Comparison of ENCODE assay signal across 28 cellular contexts in the genomic region with DNA sequence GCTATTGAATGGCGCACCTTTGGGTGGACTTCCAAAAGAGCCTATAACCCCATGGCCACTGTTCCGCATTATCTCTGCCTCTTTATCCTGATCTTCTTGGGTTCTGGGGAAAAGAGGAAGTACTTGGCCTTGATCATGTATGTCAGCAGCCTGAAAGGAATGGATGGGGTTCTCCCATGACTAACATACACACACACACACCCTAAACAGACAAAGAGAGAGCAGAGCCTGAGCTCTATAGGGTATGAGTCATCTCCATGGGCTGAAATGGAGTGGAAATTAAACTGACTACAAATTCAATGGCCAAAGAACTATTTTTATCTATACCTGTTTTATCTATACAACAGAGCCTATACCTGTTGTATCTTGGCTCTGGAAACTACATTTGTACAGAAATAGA.
"Had no signal": no experiment of that assay in that cellular context is flagged by ENCODE, and none has a peak within 500 bp of the region (broad histone marks: within the 10 kb centered on the region; RNA-seq: fewer than 3 reads in every experiment).

No MANE protein-coding gene starts in this region.

- H3K36me3 Mint-ChIP-seq: activated CD8-positive, alpha-beta memory T cell treated with anti-CD3 and anti-CD28 coated beads, Interleukin-2, amount 10 ng/mL, durations not matched to agents 7 days and 5 days; activated naive CD8-positive, alpha-beta T cell treated with anti-CD3 and anti-CD28 coated beads for 36 hours; WTC11 had no signal

- H3K27ac Mint-ChIP-seq: activated CD4-positive, alpha-beta memory T cell treated with anti-CD3 and anti-CD28 coated beads, Interleukin-2, amount 10 ng/mL, durations not matched to agents 7 days and 5 days; activated CD8-positive, alpha-beta memory T cell treated with anti-CD3 and anti-CD28 coated beads, Interleukin-2, amount 10 ng/mL, durations not matched to agents 7 days and 5 days; activated naive CD8-positive, alpha-beta T cell treated with anti-CD3 and anti-CD28 coated beads for 36 hours; T-helper 1 cell treated with Interleukin-12 subunit alpha and Interleukin-12 subunit beta and Interleukin-4 antibody, amounts not matched to agents 30 μg/mL and 1 μg/mL, for 36 hours; T-helper 2 cell treated with Interferon-gamma antibody and Interleukin-4, amounts not matched to agents 5 μg/mL and 100 μg/mL, for 36 hours; WTC11 had no signal

- DNase-seq: activated CD4-positive, alpha-beta memory T cell treated with anti-CD3 and anti-CD28 coated beads, Interleukin-2, amount 10 ng/mL, durations not matched to agents 7 days and 5 days; activated CD4-positive, alpha-beta T cell treated with anti-CD3 and anti-CD28 coated beads for 48 hours; activated CD4-positive, CD25-positive, alpha-beta regulatory T cell treated with anti-CD3 and anti-CD28 coated beads, Interleukin-2, amount 50 U/mL, for 72 hours; activated CD8-positive, alpha-beta memory T cell treated with anti-CD3 and anti-CD28 coated beads for 24 hours; activated CD8-positive, alpha-beta memory T cell treated with anti-CD3 and anti-CD28 coated beads, Interleukin-2, amount 10 ng/mL, durations not matched to agents 7 days and 5 days; activated CD8-positive, alpha-beta memory T cell treated with anti-CD3 and anti-CD28 coated beads, Interleukin-2, amount 50 U/mL, for 48 hours; activated effector memory CD4-positive, alpha-beta T cell treated with anti-CD3 and anti-CD28 coated beads, Interleukin-2, amount 50 U/mL, for 16 hours; activated naive CD4-positive, alpha-beta T cell; activated naive CD4-positive, alpha-beta T cell treated with anti-CD3 and anti-CD28 coated beads, Interleukin-2, amount 50 U/mL, for 16 hours; activated naive CD8-positive, alpha-beta T cell treated with anti-CD3 and anti-CD28 coated beads for 36 hours; activated T-cell treated with anti-CD3 and anti-CD28 coated beads, Interleukin-2, amount 50 U/mL, for 48 hours; amniotic stem cell; aorta; brain microvascular endothelial cell; NCI-H1048; NCI-H1436 treated with DMSO at 0.1 percent for 48 hours; NCI-H1694 treated with DMSO at 0.1 percent for 48 hours; NCI-H2029; NCI-H345; NCI-H524 treated with DMSO at 0.1 percent for 48 hours; PC-3; Peyer's patch; RPMI8226; SHP77 treated with DMSO at 0.1 percent for 48 hours; SK-N-SH had no signal

- ATAC-seq: activated CD8-positive, alpha-beta memory T cell treated with anti-CD3 and anti-CD28 coated beads, Interleukin-2, amount 10 ng/mL, durations not matched to agents 7 days and 5 days; PC-3; WTC11 had no signal

- H3K9me3 Mint-ChIP-seq: activated CD4-positive, alpha-beta memory T cell treated with anti-CD3 and anti-CD28 coated beads, Interleukin-2, amount 10 ng/mL, durations not matched to agents 7 days and 5 days; activated naive CD8-positive, alpha-beta T cell treated with anti-CD3 and anti-CD28 coated beads for 36 hours; T-helper 1 cell treated with Interleukin-12 subunit alpha and Interleukin-12 subunit beta and Interleukin-4 antibody, amounts not matched to agents 30 μg/mL and 1 μg/mL, for 36 hours; T-helper 2 cell treated with Interferon-gamma antibody and Interleukin-4, amounts not matched to agents 5 μg/mL and 100 μg/mL, for 36 hours; WTC11 had no signal

- H3K4me1 Mint-ChIP-seq: activated CD4-positive, alpha-beta memory T cell treated with anti-CD3 and anti-CD28 coated beads, Interleukin-2, amount 10 ng/mL, durations not matched to agents 7 days and 5 days; activated CD8-positive, alpha-beta memory T cell treated with anti-CD3 and anti-CD28 coated beads, Interleukin-2, amount 10 ng/mL, durations not matched to agents 7 days and 5 days; activated naive CD8-positive, alpha-beta T cell treated with anti-CD3 and anti-CD28 coated beads for 36 hours; WTC11 had no signal

- H3K4me3 Mint-ChIP-seq: activated CD4-positive, alpha-beta memory T cell treated with anti-CD3 and anti-CD28 coated beads, Interleukin-2, amount 10 ng/mL, durations not matched to agents 7 days and 5 days; activated CD8-positive, alpha-beta memory T cell treated with anti-CD3 and anti-CD28 coated beads, Interleukin-2, amount 10 ng/mL, durations not matched to agents 7 days and 5 days; activated naive CD8-positive, alpha-beta T cell treated with anti-CD3 and anti-CD28 coated beads for 36 hours; T-helper 1 cell treated with Interleukin-12 subunit alpha and Interleukin-12 subunit beta and Interleukin-4 antibody, amounts not matched to agents 30 μg/mL and 1 μg/mL, for 36 hours; T-helper 2 cell treated with Interferon-gamma antibody and Interleukin-4, amounts not matched to agents 5 μg/mL and 100 μg/mL, for 36 hours; WTC11 had no signal

- H3K27me3 Mint-ChIP-seq: activated CD4-positive, alpha-beta memory T cell treated with anti-CD3 and anti-CD28 coated beads, Interleukin-2, amount 10 ng/mL, durations not matched to agents 7 days and 5 days; activated CD8-positive, alpha-beta memory T cell treated with anti-CD3 and anti-CD28 coated beads, Interleukin-2, amount 10 ng/mL, durations not matched to agents 7 days and 5 days; activated naive CD8-positive, alpha-beta T cell treated with anti-CD3 and anti-CD28 coated beads for 36 hours had no signal
